In genomic region chr19:8512991-8513686, GRCh38 we compare ENCODE assay signal across 8 cellular contexts. TPM values are rescaled to one million over a fixed set of nuclear protein-coding genes. Genes with fewer than 3 reads are reported as not detected.
DNase-seq lines count a peak whose midpoint lies in the region; ATAC-seq, FAIRE-seq and TF ChIP-seq lines count a peak whose summit lies in the region.

No MANE protein-coding gene starts in this region.

- peak overlapping the region; percentile 97 for H3K27ac ChIP-seq in CD4-positive, CD25-positive, alpha-beta regulatory T cell (ENCODE audit: insufficient read depth, low read length, poor library complexity, severe bottlenecking)
- peak overlapping the region; percentile 77 for H3K27ac ChIP-seq in OCI-LY1 (ENCODE audit: low read depth, low read length, poor library complexity, severe bottlenecking)
- peak overlapping the region; percentile 31; the same call in 1 of the 2 replicates for H3K27ac ChIP-seq in H1 (ENCODE audit: low read depth, low read length)
- peak overlapping the region; percentile 54 for H3K27ac ChIP-seq in neural progenitor cell

- H3K4me2 ChIP-seq in OCI-LY1 (ENCODE audit: low read length) (peak overlapping the region; percentile 97), H1 (ENCODE audit: insufficient read depth in 1 of 2, low read depth in 2 of 2, low read length in 2 of 2) (peak overlapping the region; percentile 43 to 69), neural progenitor cell (peak overlapping the region; percentile 79)

- ATAC-seq in CD4-positive, CD25-positive, alpha-beta regulatory T cell (ENCODE audit: low read depth in 2 of 2): no peak

- peak overlapping the region; percentile 85 for H3K9ac ChIP-seq in OCI-LY1 (ENCODE audit: low read length)
- peak overlapping the region in 3 of 4 experiments; percentile 45 to 96 (median 95); a peak in 4 of 7 replicates for H3K9ac ChIP-seq in H1 (replicated peaks in 1 of 4; ENCODE audit: extremely low read depth in 1 of 4, low read depth in 3 of 4, low read length in 3 of 4)
- H3K9ac ChIP-seq in neural progenitor cell: peak overlapping the region; percentile 25

- H2BK15ac ChIP-seq in H1 (ENCODE audit: low read length): no peak overlapping the region

- peak overlapping the region; percentile 96 for H3K4ac ChIP-seq in H1 (replicated peaks; ENCODE audit: insufficient read length, low read depth, low read length)

- no peaks in the 10 kb centered on the region for H3K79me2 ChIP-seq in OCI-LY1 (ENCODE audit: insufficient read depth, low read length)
- H3K79me2 ChIP-seq in H1 (ENCODE audit: control insufficient read depth in 1 of 2, insufficient read depth in 2 of 2, low read length in 2 of 2): no peaks in the 10 kb centered on the region
- peaks cover 4% of the 10 kb centered on the region for H3K79me2 ChIP-seq in neural progenitor cell (ENCODE audit: low read depth)

- H3K27me3 Mint-ChIP-seq in CD4-positive, CD25-positive, alpha-beta regulatory T cell: no peaks in the 10 kb centered on the region
- peaks cover 10% of the 10 kb centered on the region for H3K27me3 Mint-ChIP-seq in neural progenitor cell (ENCODE audit: insufficient read depth, low read depth)

- H3K4me1 ChIP-seq in CD4-positive, CD25-positive, alpha-beta regulatory T cell (ENCODE audit: control insufficient read depth, insufficient read depth, low read length, poor library complexity, severe bottlenecking): peaks cover 57% of the 10 kb centered on the region
- H3K4me1 ChIP-seq in OCI-LY1 (ENCODE audit: insufficient read depth, low read length, severe bottlenecking): peaks cover 17% of the 10 kb centered on the region
- peaks cover 0 to 14% (median 8%) of the 10 kb centered on the region in 4 experiments; a peak in 6 of 7 replicates for H3K4me1 ChIP-seq in H1 (replicated peaks in 1 of 4; ENCODE audit: control insufficient read depth in 3 of 4, insufficient read depth in 4 of 4, low read length in 3 of 4)
- H3K4me1 ChIP-seq in neural progenitor cell: peaks cover 8% of the 10 kb centered on the region

- H4K91ac ChIP-seq in H1 (replicated peaks; ENCODE audit: insufficient read length, low read length): peak overlapping the region; percentile 17

- no peak overlapping the region for H2BK20ac ChIP-seq in H1 (ENCODE audit: low read length)

- H3K4me3 Mint-ChIP-seq in CD4-positive, CD25-positive, alpha-beta regulatory T cell: peak overlapping the region; percentile 89 to 99 (median 94)
- peak overlapping the region; percentile 95 for H3K4me3 Mint-ChIP-seq in neural progenitor cell

- CTCF ChIA-PET in H1 (lab: Charles Lee; ENCODE audit: partially characterized antibody): interaction anchor here (0.6 to 1.8 kb wide), 14 partner anchors 9 to 181 kb away, joined by 3 to 15 read pairs (median 3); no protein-coding TSS in a partner anchor

- H3K4me1 Mint-ChIP-seq in CD4-positive, CD25-positive, alpha-beta regulatory T cell: peaks cover 5 to 55% (median 22%) of the 10 kb centered on the region in 4 donors
- peaks cover 15% of the 10 kb centered on the region for H3K4me1 Mint-ChIP-seq in neural progenitor cell

- 68% methylated on average over 18 of the region's 19 CpGs; no CpG with 5 or more reads in 1 of the 2 experiments for WGBS in H1 (ENCODE audit: extremely low coverage in 1 of 2, insufficient coverage in 1 of 2, insufficient read length in 1 of 2, insufficient replicate concordance in 2 of 2, low coverage in 1 of 2, low lambda C conversion rate in 2 of 2, missing lambda C conversion rate in 1 of 2), 2 experiments

- no peak overlapping the region for H3K14ac ChIP-seq in H1 (ENCODE audit: insufficient read length)

- H2BK120ac ChIP-seq in H1 (replicated peaks; ENCODE audit: low read depth, low read length): no peak overlapping the region

- no peak overlapping the region for H2AFZ ChIP-seq in OCI-LY1 (ENCODE audit: low read length)
- no peak overlapping the region for H2AFZ ChIP-seq in H1 (ENCODE audit: low read length)
- peak overlapping the region; percentile 98 for H2AFZ ChIP-seq in neural progenitor cell (replicated peaks)

- H3K36me3 ChIP-seq in CD4-positive, CD25-positive, alpha-beta regulatory T cell (ENCODE audit: control insufficient read depth, insufficient read depth, low read length): peaks cover 5% of the 10 kb centered on the region
- H3K36me3 ChIP-seq in OCI-LY1 (ENCODE audit: insufficient read depth, low read length): peaks cover 10% of the 10 kb centered on the region; the same call in 1 of the 2 replicates
- H3K36me3 ChIP-seq in H1 (ENCODE audit: control insufficient read depth in 2 of 4, insufficient read depth in 4 of 4, low read length in 3 of 4): peaks cover 0 to 9% (median 0%) of the 10 kb centered on the region in 4 experiments; a peak in 2 of 8 replicates
- no peaks in the 10 kb centered on the region for H3K36me3 ChIP-seq in neural progenitor cell

- peaks cover 4% of the 10 kb centered on the region for H3K36me3 Mint-ChIP-seq in CD4-positive, CD25-positive, alpha-beta regulatory T cell
- no peaks in the 10 kb centered on the region for H3K36me3 Mint-ChIP-seq in neural progenitor cell

- H3K23me2 ChIP-seq in H1 (ENCODE audit: low read depth, low read length): peaks cover 4% of the 10 kb centered on the region; the same call in 1 of the 2 replicates

- H3K27ac Mint-ChIP-seq in CD4-positive, CD25-positive, alpha-beta regulatory T cell: peak overlapping the region; percentile 98 to 99 (median 99)
- H3K27ac Mint-ChIP-seq in neural progenitor cell: peak overlapping the region; percentile 98

- H4K20me1 ChIP-seq in OCI-LY1 (ENCODE audit: insufficient read depth, low read length) (no peaks in the 10 kb centered on the region), H1 (replicated peaks in 1 of 2; ENCODE audit: control insufficient read depth in 1 of 2, insufficient read depth in 2 of 2, low read length in 2 of 2) (no peaks in the 10 kb centered on the region), neural progenitor cell (ENCODE audit: low read depth) (no peaks in the 10 kb centered on the region)

- peak overlapping the region; percentile 42; the same call in 1 of the 2 replicates for H4K8ac ChIP-seq in H1 (ENCODE audit: extremely low read depth, insufficient read depth, low read length)

- no peak overlapping the region for H2AK5ac ChIP-seq in H1 (ENCODE audit: low read depth, low read length)

- no peaks in the 10 kb centered on the region for H3K9me3 ChIP-seq in CD4-positive, CD25-positive, alpha-beta regulatory T cell (ENCODE audit: control insufficient read depth in 2 of 2, low read length in 2 of 2)
- H3K9me3 ChIP-seq in OCI-LY1 (ENCODE audit: low read length) (no peaks in the 10 kb centered on the region), H1 (ENCODE audit: insufficient read depth in 2 of 2, low read depth in 1 of 2, low read length in 1 of 2) (no peaks in the 10 kb centered on the region), neural progenitor cell (ENCODE audit: low read depth) (no peaks in the 10 kb centered on the region)

- TF ChIP-seq CTCF in OCI-LY1 (IDR thresholded peaks at IDR 0.05; ENCODE audit: low read length): no peak
- TF ChIP-seq CTCF in H1 (IDR thresholded peaks at IDR 0.05; ENCODE audit: control extremely low read depth in 1 of 3, insufficient read depth in 1 of 3, low read depth in 1 of 3, low read length in 3 of 3): no peak
- TF ChIP-seq CTCF in neural progenitor cell (IDR thresholded peaks at IDR 0.05): no peak

- H3K79me1 ChIP-seq in H1 (ENCODE audit: low read depth, low read length): 0 out of 2 replicates have a peak, but pooled peaks cover 3% of the 10 kb centered on the region

- no peak for TF ChIP-seq POLR2A in H1 (IDR thresholded peaks at IDR 0.05; ENCODE audit: control extremely low read depth in 1 of 2, low read depth in 2 of 2, low read length in 2 of 2)

- H4K5ac ChIP-seq in H1 (ENCODE audit: insufficient read length, low read depth, low read length): peak overlapping the region; percentile 5

- TF ChIP-seq EP300 in H1 (IDR thresholded peaks at IDR 0.05; ENCODE audit: borderline replicate concordance in 1 of 2, low read depth in 2 of 2, low read length in 2 of 2): no peak

- H3K9me3 Mint-ChIP-seq in CD4-positive, CD25-positive, alpha-beta regulatory T cell: peaks cover 0 to 2% (median 0%) of the 10 kb centered on the region in 7 donors
- H3K9me3 Mint-ChIP-seq in neural progenitor cell: no peaks in the 10 kb centered on the region

- FAIRE-seq in H1 (lab: Jason Lieb, UNC): no peak

- no peaks in the 10 kb centered on the region for H3F3A ChIP-seq in OCI-LY1 (ENCODE audit: insufficient read depth, low read length)
- H3F3A ChIP-seq in neural progenitor cell (ENCODE audit: low read depth): peaks cover 22% of the 10 kb centered on the region

- peak overlapping the region; percentile 91; the same call in 1 of the 2 replicates for H2BK5ac ChIP-seq in H1 (ENCODE audit: low read depth, low read length)

- peak overlapping the region; percentile 59 for H3K4me3 ChIP-seq in CD4-positive, CD25-positive, alpha-beta regulatory T cell (ENCODE audit: low read depth, low read length)
- H3K4me3 ChIP-seq in OCI-LY1 (ENCODE audit: low read depth, low read length, poor library complexity, severe bottlenecking): peak overlapping the region; percentile 77
- peak overlapping the region; percentile 31 to 86 (median 76); a peak in 6 of 8 replicates for H3K4me3 ChIP-seq in H1 (ENCODE audit: extremely low read depth in 1 of 4, insufficient read depth in 2 of 4, low read depth in 3 of 4, low read length in 4 of 4)
- peak overlapping the region; percentile 93 for H3K4me3 ChIP-seq in neural progenitor cell

- DNase-seq in CD4-positive, CD25-positive, alpha-beta regulatory T cell: no peak
- no peak for DNase-seq in H1 (ENCODE audit: low read depth in 1 of 2, low spot score in 2 of 2)
- DNase-seq in neural progenitor cell (ENCODE audit: low spot score): no peak
- no peak for DNase-seq in putamen (ENCODE audit: low spot score)
- no peak for DNase-seq in activated gamma-delta T cell treated with Interleukin-2 at 50 U/mL for 16 hours
- DNase-seq in DMS153 (lab: John Stamatoyannopoulos, UW): no peak
- DNase-seq in NCI-H1105 treated with DMSO at 0.1 percent for 48 hours (lab: John Stamatoyannopoulos, UW): no peak

- H3K56ac ChIP-seq in H1 (replicated peaks; ENCODE audit: insufficient read length, low read depth, low read length): peak overlapping the region; percentile 56

- TF ChIP-seq RAD21 in H1 (IDR thresholded peaks at IDR 0.05 in 1 of 2, conservative IDR thresholded peaks at IDR 0.05 in 1 of 2; ENCODE audit: low read depth in 2 of 2, low read length in 2 of 2): no peak

- peak overlapping the region; percentile 75; the same call in 1 of the 2 replicates for H3K18ac ChIP-seq in H1 (ENCODE audit: extremely low read depth, low read length)

- no peak overlapping the region for H3K23ac ChIP-seq in H1 (ENCODE audit: insufficient read length)

- H2BK12ac ChIP-seq in H1 (ENCODE audit: low read depth, low read length): peak overlapping the region; percentile 88; the same call in 1 of the 2 replicates

- no peaks in the 10 kb centered on the region for H3K9me2 ChIP-seq in OCI-LY1 (ENCODE audit: low read depth, low read length)

- POLR2A ChIA-PET in H1 (lab: Charles Lee; ENCODE audit: partially characterized antibody): interaction anchor here (0.6 to 4.5 kb wide), 19 partner anchors 9 to 179 kb away, joined by 3 to 73 read pairs (median 4); partner anchors contain the start of gene KANK3

- no peaks in the 10 kb centered on the region for H3K27me3 ChIP-seq in CD4-positive, CD25-positive, alpha-beta regulatory T cell (ENCODE audit: control insufficient read depth, insufficient read depth, low read length)
- H3K27me3 ChIP-seq in OCI-LY1 (ENCODE audit: insufficient read depth, low read length) (no peaks in the 10 kb centered on the region), H1 (replicated peaks in 1 of 4; ENCODE audit: control insufficient read depth in 3 of 4, extremely low read depth in 1 of 4, insufficient read depth in 3 of 4, low read length in 3 of 4) (no peaks in the 10 kb centered on the region), neural progenitor cell (no peaks in the 10 kb centered on the region)

RNA-seq across cellular contexts. Expression of gene ZNF414, which starts 0.8 kb away (rescaled TPM):
- total RNA-seq in CD4-positive, CD25-positive, alpha-beta regulatory T cell: 35.1 TPM
- polyA plus RNA-seq in CD4-positive, CD25-positive, alpha-beta regulatory T cell: 10 to 100 TPM in 3 of 4 donors, 1 to 10 TPM in 1; 9.7 to 15.0 (median 12.6) TPM
- total RNA-seq in H1 (2021; fragmentation: NEBNext Ultra II Directional; extraction: Animal tissue kit (Norgen Biotek cat#: 25700)): 23.6 and 26.8 TPM in 2 replicates
- polyA plus RNA-seq in H1 (2011; rRNA removed): 9.7 and 21.4 TPM in 2 replicates
- 8.3 TPM for polyA plus RNA-seq in H1 (2011; cell fraction: cytosol; rRNA removed)
- polyA plus RNA-seq in H1 (2011; cell fraction: nucleus; rRNA removed): 27.5 TPM
- polyA plus RNA-seq in H1 (2012, experiment 1 of 2): 9.8 to 38.9 TPM (median 29.3 TPM) in 4 replicates
- polyA plus RNA-seq in H1 (2012, experiment 2 of 2): 39.1 TPM
- polyA plus RNA-seq in H1 (2013, experiment 1 of 2): 25.1 TPM
- polyA plus RNA-seq in H1 (2013, experiment 2 of 2): 24.7 TPM
- polyA minus RNA-seq in H1 (2011; rRNA and poly(A)+ RNA removed): 3.3 and 5.1 TPM in 2 replicates
- polyA minus RNA-seq in H1 (2011; cell fraction: cytosol; rRNA and poly(A)+ RNA removed): 21.7 TPM
- polyA minus RNA-seq in H1 (2011; cell fraction: nucleus; rRNA and poly(A)+ RNA removed): 17.1 TPM
- 1.8 and 8.9 TPM in 2 replicates for total RNA-seq in neural progenitor cell (ENCODE audit: low replicate concordance)

RNA-seq across cellular contexts. Expression of gene PRAM1, which starts 10.7 kb away (rescaled TPM):
- total RNA-seq in CD4-positive, CD25-positive, alpha-beta regulatory T cell: 3.7 TPM
- polyA plus RNA-seq in CD4-positive, CD25-positive, alpha-beta regulatory T cell: under 1 TPM in 2 of 4 donors, not detected in 2; 0.06 to 0.21 TPM
- total RNA-seq in H1 (2021; fragmentation: NEBNext Ultra II Directional; extraction: Animal tissue kit (Norgen Biotek cat#: 25700)): 0.23 and 0.43 TPM in 2 replicates
- 0.06 and 0.17 TPM in 2 replicates for polyA plus RNA-seq in H1 (2011; rRNA removed)
- polyA plus RNA-seq in H1 (2011; cell fraction: cytosol; rRNA removed): 0.21 TPM
- 0.83 TPM for polyA plus RNA-seq in H1 (2011; cell fraction: nucleus; rRNA removed)
- polyA plus RNA-seq in H1 (2012, experiment 1 of 2): 0.21 to 0.47 TPM (median 0.39 TPM) in 4 replicates
- polyA plus RNA-seq in H1 (2012, experiment 2 of 2): not detected
- polyA plus RNA-seq in H1 (2013, experiment 1 of 2): 0.24 TPM
- polyA plus RNA-seq in H1 (2013, experiment 2 of 2): 0.31 TPM
- polyA minus RNA-seq in H1 (2011; rRNA and poly(A)+ RNA removed): not detected in 2 replicates
- polyA minus RNA-seq in H1 (2011; cell fraction: cytosol; rRNA and poly(A)+ RNA removed): not detected
- not detected for polyA minus RNA-seq in H1 (2011; cell fraction: nucleus; rRNA and poly(A)+ RNA removed)
- 0.22 and 0.56 TPM in 2 replicates for total RNA-seq in neural progenitor cell (ENCODE audit: low replicate concordance)

Comparison
In these comparisons a context has a peak if more than half of its experiments do, and no peak if none do; other contexts are left out.
1. H3K27ac ChIP-seq: peak in every context shown above with its lines; median percentile 97 in CD4-positive, CD25-positive, alpha-beta regulatory T cell; 77 in OCI-LY1; 54 in neural progenitor cell; 31 in H1.
2. H3K9ac ChIP-seq: peak in every context shown above with its lines; median percentile 95 in H1; 85 in OCI-LY1; 25 in neural progenitor cell.